In genomic region chr17:32771396-32771795, GRCh38 we compare ENCODE assay signal across 23 cellular contexts.
A peak's percentile ranks its signal among the peaks of the same experiment; 100 is the strongest.
DNase-seq lines count a peak whose midpoint lies in the region; ATAC-seq and TF ChIP-seq lines count a peak whose summit lies in the region.
"Had no signal": no experiment of that assay in that cellular context is flagged by ENCODE, and none has a peak within 500 bp of the region (broad histone marks: within the 10 kb centered on the region; RNA-seq: fewer than 3 reads in every experiment).

No MANE protein-coding gene starts in this region.

- H3K4me1 ChIP-seq in endodermal cell (ENCODE audit: control insufficient read depth, insufficient read depth, low read length), result peaks cover 18% of the 10 kb centered on the region
- H3K4me1 ChIP-seq: heart right ventricle, lower lobe of right lung, uterus had no signal

- no TSS peak for BruUV-seq in MCF 10A (replicated peaks; lab: Mats Ljungman, UMichigan)

- no peak overlapping the region for H3K4me3 Mint-ChIP-seq in endodermal cell
- no peak overlapping the region for H3K4me3 Mint-ChIP-seq in MCF 10A (ENCODE audit: unreplicated experiment)

- peaks cover 18% of the 10 kb centered on the region for H3K36me3 ChIP-seq in endodermal cell (ENCODE audit: control insufficient read depth, insufficient read depth, low read length)
- H3K36me3 ChIP-seq: BLaER1, uterus had no signal

- H3K27ac Mint-ChIP-seq in endodermal cell (peak overlapping the region; percentile 20), MCF 10A (ENCODE audit: low read depth, unreplicated experiment) (no peak overlapping the region)

- peaks cover 31% of the 10 kb centered on the region for H3K36me3 Mint-ChIP-seq in endodermal cell (ENCODE audit: low read depth)
- H3K36me3 Mint-ChIP-seq in MCF 10A (ENCODE audit: insufficient read depth, unreplicated experiment), result peaks cover 9% of the 10 kb centered on the region

- no peak for TF ChIP-seq CTCF in RWPE1 (conservative IDR thresholded peaks at IDR 0.05; ENCODE audit: low read depth)
- no peak for TF ChIP-seq CTCF in endodermal cell (conservative IDR thresholded peaks at IDR 0.05)
- no peak for TF ChIP-seq CTCF in MCF 10A (IDR thresholded peaks at IDR 0.05; ENCODE audit: unreplicated experiment)

- no peaks in the 10 kb centered on the region for H3K27me3 Mint-ChIP-seq in endodermal cell (ENCODE audit: insufficient read depth)
- H3K27me3 Mint-ChIP-seq in MCF 10A (ENCODE audit: insufficient read depth, unreplicated experiment), result no peaks in the 10 kb centered on the region

- H3K9me3 Mint-ChIP-seq in endodermal cell (peaks cover 9% of the 10 kb centered on the region), MCF 10A (ENCODE audit: unreplicated experiment) (no peaks in the 10 kb centered on the region)

- no peak overlapping the region for H3K9ac ChIP-seq in endodermal cell (ENCODE audit: extremely low read depth, low read length, poor library complexity, severe bottlenecking)
- H3K9ac ChIP-seq: BLaER1 had no signal

- POLR2A ChIA-PET in RWPE1 (lab: Yijun Ruan, JAX; ENCODE audit: low non-redundant PET), result no interaction called here
- POLR2A ChIA-PET in MCF 10A (lab: Yijun Ruan, JAX), result interaction anchor here (0.7 to 1.5 kb wide), 5 partner anchors 9 to 310 kb away, joined by 3 to 6 read pairs (median 3); partner anchors contain the start of gene MYO1D

- CTCF ChIA-PET in RWPE1 (lab: Yijun Ruan, JAX) (interaction anchor here (0.6 kb wide), 1 partner anchor 245 kb away, joined by 4 read pairs; no protein-coding TSS in a partner anchor), MCF 10A (lab: Yijun Ruan, JAX) (interaction anchor here (0.6 to 4.5 kb wide), 7 partner anchors 10 to 316 kb away, joined by 3 to 53 read pairs (median 16); no protein-coding TSS in a partner anchor)

- H3K27ac ChIP-seq in RWPE1, result no peak overlapping the region
- no peak overlapping the region for H3K27ac ChIP-seq in endodermal cell (ENCODE audit: low read depth, low read length)
- H3K27ac ChIP-seq: BLaER1, heart right ventricle, lower lobe of right lung, uterus had no signal

- H3K4me3 ChIP-seq in endodermal cell (ENCODE audit: low read length), result peak overlapping the region; percentile 1
- H3K4me3 ChIP-seq: BLaER1, heart right ventricle, lower lobe of right lung, uterus had no signal

- WGBS in endodermal cell (ENCODE audit: insufficient coverage in 1 of 2, insufficient read length in 1 of 2), 2 experiments, result 93 to 100% methylated on average over 2 of the region's 2 CpGs

- intact Hi-C loops in left colon (cut with DNase I, micrococcal nuclease), result no loop called here
- intact Hi-C loops in MCF 10A (cut with micrococcal nuclease), result no loop called here

- ATAC-seq in left colon, result peak; percentile 14
- no peak for ATAC-seq in HG02678 (IDR thresholded peaks at IDR 0.05; ENCODE audit: unreplicated experiment)
- ATAC-seq: heart right ventricle, lower lobe of right lung, right cardiac atrium had no signal

- no peaks in the 10 kb centered on the region for H3K27me3 ChIP-seq in endodermal cell (ENCODE audit: control insufficient read depth, insufficient read depth, low read length, poor library complexity, severe bottlenecking)
- H3K27me3 ChIP-seq: BLaER1, heart right ventricle, uterus had no signal

- peak; percentile 73 for DNase-seq in COLO829 (ENCODE audit: low spot score)
- DNase-seq in RWPE1 (ENCODE audit: low spot score), result peak; percentile 6
- no peak for DNase-seq in endodermal cell
- DNase-seq in left colon, result no peak
- no peak for DNase-seq in MCF 10A (ENCODE audit: unreplicated experiment)
- no peak for DNase-seq in activated CD4-positive, CD25-positive, alpha-beta regulatory T cell treated with anti-CD3 and anti-CD28 coated beads, Interleukin-2, amount 50 U/mL, for 72 hours
- no peak for DNase-seq in activated gamma-delta T cell treated with Interleukin-2 at 50 U/mL for 16 hours
- DNase-seq: activated CD4-positive, alpha-beta T cell treated with anti-CD3 and anti-CD28 coated beads, Interleukin-2, amount 50 U/mL, for 48 hours; activated naive CD4-positive, alpha-beta T cell; central memory CD4-positive, alpha-beta T cell; effector CD4-positive, alpha-beta T cell; heart right ventricle; KG1; lower lobe of right lung; MV-4-11; NCI-H1694 treated with DMSO at 0.1 percent for 48 hours; occipital lobe; right cardiac atrium; SHP77; T-helper 1 cell; uterus had no signal

- peaks cover 35% of the 10 kb centered on the region for H3K4me1 Mint-ChIP-seq in endodermal cell
- no peaks in the 10 kb centered on the region for H3K4me1 Mint-ChIP-seq in MCF 10A (ENCODE audit: insufficient read depth, unreplicated experiment)

- peaks cover 8% of the 10 kb centered on the region for H3K9me3 ChIP-seq in endodermal cell (ENCODE audit: control insufficient read depth, low read length)
- H3K9me3 ChIP-seq: BLaER1, heart right ventricle, lower lobe of right lung, uterus had no signal

Comparison
In these comparisons a context has a peak if more than half of its experiments do, and no peak if none do; other contexts are left out.
1. DNase-seq: peak in COLO829 (single experiment) and RWPE1 (single experiment); none in endodermal cell (single experiment), left colon (0 of 2), MCF 10A (single experiment), activated CD4-positive, CD25-positive, alpha-beta regulatory T cell treated with anti-CD3 and anti-CD28 coated beads, Interleukin-2, amount 50 U/mL, for 72 hours (single experiment) and activated gamma-delta T cell treated with Interleukin-2 at 50 U/mL for 16 hours (single experiment).